Comparison of ENCODE assay signal across 9 cellular contexts in the genomic region with DNA sequence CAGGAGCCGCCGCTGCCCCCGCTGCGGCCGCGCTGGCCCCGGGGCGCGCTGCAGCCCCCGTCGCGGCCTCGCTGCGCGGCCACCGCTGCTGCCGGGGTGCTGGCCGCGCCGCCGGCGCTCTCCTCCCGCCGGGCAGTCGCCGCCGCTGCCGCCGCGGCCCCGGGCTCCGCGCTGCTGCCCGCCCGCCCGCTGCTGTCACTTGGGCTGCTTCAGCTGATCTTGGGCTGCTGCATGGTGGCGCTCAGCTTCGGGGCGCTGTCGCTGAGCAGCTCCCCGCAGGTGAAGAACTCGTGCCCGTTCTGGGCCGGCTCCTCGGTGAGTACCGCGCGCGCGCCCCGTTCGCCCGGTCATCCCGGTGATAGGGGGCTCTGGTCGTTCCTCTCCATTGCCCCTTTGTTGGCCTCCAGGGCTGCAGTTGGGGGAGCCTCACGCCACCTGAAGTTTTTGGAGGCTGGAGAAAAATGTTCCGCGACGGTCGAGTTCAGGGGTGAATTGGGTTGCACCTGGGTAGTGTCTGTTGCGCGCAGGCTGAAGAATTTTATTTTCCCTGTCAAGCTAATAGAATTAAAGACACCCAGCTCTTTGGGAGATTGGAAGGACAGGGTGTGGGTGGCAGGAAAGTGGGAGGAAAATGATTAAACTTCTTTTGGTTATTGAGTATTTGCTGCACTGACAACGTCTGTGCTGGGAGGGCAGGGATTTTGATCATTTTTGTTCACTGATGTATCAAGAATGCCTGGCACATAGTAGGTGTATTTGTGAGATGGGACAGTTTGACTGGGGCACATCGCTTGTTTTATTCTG. TPM values are rescaled to one million over a fixed set of nuclear protein-coding genes. Genes with fewer than 3 reads are reported as not detected.
DNase-seq lines count a peak whose midpoint lies in the region; ATAC-seq lines count a peak whose summit lies in the region.
"Had no signal": no experiment of that assay in that cellular context is flagged by ENCODE, and none has a peak within 500 bp of the region (broad histone marks: within the 10 kb centered on the region; RNA-seq: fewer than 3 reads in every experiment).

No MANE protein-coding gene starts in this region.

- peak overlapping the region; percentile 64 for H3K4me3 ChIP-seq in iPS-11a (ENCODE audit: low read depth, low read length)
- H3K4me3 ChIP-seq in skin epidermis = peak overlapping the region in 5 of 7 experiments; percentile 14 to 49 (median 41)

- no peaks in the 10 kb centered on the region for H3K9me3 Mint-ChIP-seq in activated CD8-positive, alpha-beta T cell treated with anti-CD3 and anti-CD28 coated beads, Interleukin-2, amount 10 ng/mL, durations not matched to agents 7 days and 5 days (ENCODE audit: insufficient read depth)

- POLR2A ChIA-PET in activated CD8-positive, alpha-beta T cell treated with anti-CD3 and anti-CD28 coated beads, Interleukin-2, amount 10 ng/mL, durations not matched to agents 7 days and 5 days (lab: Charles Lee) = no interaction called here

- no peaks in the 10 kb centered on the region for H3K4me1 Mint-ChIP-seq in activated CD8-positive, alpha-beta T cell treated with anti-CD3 and anti-CD28 coated beads, Interleukin-2, amount 10 ng/mL, durations not matched to agents 7 days and 5 days (ENCODE audit: low read depth)

- H3K4me3 Mint-ChIP-seq in activated CD8-positive, alpha-beta T cell treated with anti-CD3 and anti-CD28 coated beads, Interleukin-2, amount 10 ng/mL, durations not matched to agents 7 days and 5 days = no peak overlapping the region

- ATAC-seq in activated CD8-positive, alpha-beta T cell treated with anti-CD3 and anti-CD28 coated beads, Interleukin-2, amount 10 ng/mL, durations not matched to agents 7 days and 5 days = peak; percentile 49
- ATAC-seq in GM19328 (IDR thresholded peaks at IDR 0.05; ENCODE audit: unreplicated experiment) = no peak

- DNase-seq in DMS 273 (lab: John Stamatoyannopoulos, UW; ENCODE audit: unreplicated experiment) (peak; percentile 43), DMS 273 treated with DMSO at 0.1 percent for 48 hours (lab: John Stamatoyannopoulos, UW) (no peak), NCI-H510A treated with DMSO at 0.1 percent for 48 hours (lab: John Stamatoyannopoulos, UW) (no peak)
- DNase-seq in activated CD8-positive, alpha-beta T cell treated with anti-CD3 and anti-CD28 coated beads, Interleukin-2, amount 10 ng/mL, durations not matched to agents 7 days and 5 days = no peak
- DNase-seq in activated effector memory CD4-positive, alpha-beta T cell treated with Interleukin-2 at 50 U/mL for 16 hours = no peak

- H3K27me3 Mint-ChIP-seq in activated CD8-positive, alpha-beta T cell treated with anti-CD3 and anti-CD28 coated beads, Interleukin-2, amount 10 ng/mL, durations not matched to agents 7 days and 5 days (ENCODE audit: low read depth) = peaks cover 45% of the 10 kb centered on the region

- H3K27ac ChIP-seq in skin epidermis = peak overlapping the region in 3 of 21 experiments; percentile 49 to 80 (median 62)
- H3K27ac ChIP-seq: 22Rv1 had no signal

- no peak overlapping the region for H3K27ac Mint-ChIP-seq in activated CD8-positive, alpha-beta T cell treated with anti-CD3 and anti-CD28 coated beads, Interleukin-2, amount 10 ng/mL, durations not matched to agents 7 days and 5 days

- no peaks in the 10 kb centered on the region for H3K36me3 Mint-ChIP-seq in activated CD8-positive, alpha-beta T cell treated with anti-CD3 and anti-CD28 coated beads, Interleukin-2, amount 10 ng/mL, durations not matched to agents 7 days and 5 days (ENCODE audit: low read depth)

- CTCF ChIA-PET in activated CD8-positive, alpha-beta T cell treated with anti-CD3 and anti-CD28 coated beads, Interleukin-2, amount 10 ng/mL, durations not matched to agents 7 days and 5 days (lab: Charles Lee) = no interaction called here

RNA-seq across cellular contexts. Expression of a gene that starts 0.6 kb away (rescaled TPM):
- total RNA-seq in activated CD8-positive, alpha-beta T cell treated with anti-CD3 and anti-CD28 coated beads, Interleukin-2, amount 10 ng/mL, durations not matched to agents 7 days and 5 days = not detected
